In genomic region chr12:14216405-14217294, GRCh38 we compare ENCODE assay signal across 11 cellular contexts.
DNase-seq lines count a peak whose midpoint lies in the region; ATAC-seq and TF ChIP-seq lines count a peak whose summit lies in the region.
"Had no signal": no experiment of that assay in that cellular context is flagged by ENCODE, and none has a peak within 500 bp of the region (broad histone marks: within the 10 kb centered on the region; RNA-seq: fewer than 3 reads in every experiment).

No MANE protein-coding gene starts in this region.

- TF ChIP-seq POLR2A in gastroesophageal sphincter (IDR thresholded peaks at IDR 0.05) = no peak

- H3K4me3 ChIP-seq in PC-3 (ENCODE audit: low read length) (no peak overlapping the region), epithelial cell of esophagus (ENCODE audit: low read length) (no peak overlapping the region), skeletal muscle cell (ENCODE audit: low read depth, low read length) (peak overlapping the region; percentile 9), gastroesophageal sphincter (no peak overlapping the region)
- H3K4me3 ChIP-seq: cardiac muscle cell had no signal

- H3K9ac ChIP-seq in PC-3 (ENCODE audit: low read length) = no peak overlapping the region

- peak overlapping the region; percentile 12 for H3K4me2 ChIP-seq in PC-3 (ENCODE audit: low read length)

- no peaks in the 10 kb centered on the region for H3K79me2 ChIP-seq in PC-3 (ENCODE audit: low read length)

- no peaks in the 10 kb centered on the region; the same call in 1 of the 2 replicates for H3K4me1 ChIP-seq in PC-3 (ENCODE audit: insufficient read depth, low read length)
- H3K4me1 ChIP-seq in gastroesophageal sphincter = no peaks in the 10 kb centered on the region

- peak overlapping the region; percentile 54 for H2AFZ ChIP-seq in PC-3 (ENCODE audit: low read length)

- intact Hi-C loops in PC-3 (cut with micrococcal nuclease) = no loop called here

- BruUV-seq in PC-3 (replicated peaks; lab: Mats Ljungman, UMichigan) = no TSS peak

- H3K9me3 ChIP-seq in PC-3 (ENCODE audit: low read length) (no peaks in the 10 kb centered on the region), gastroesophageal sphincter (no peaks in the 10 kb centered on the region)

- H3F3A ChIP-seq in PC-3 (ENCODE audit: low read length, unreplicated experiment) = no peaks in the 10 kb centered on the region

- H3K27ac ChIP-seq in PC-3 (ENCODE audit: low read length) (no peak overlapping the region), gastroesophageal sphincter (no peak overlapping the region)
- H3K27ac ChIP-seq: cardiac muscle cell had no signal

- DNase-seq in NCI-H146 (lab: John Stamatoyannopoulos, UW) (peak; percentile 4), NCI-H146 treated with DMSO at 0.1 percent for 48 hours (lab: John Stamatoyannopoulos, UW; ENCODE audit: unreplicated experiment) (no peak), PC-3 (peak; percentile 4), epithelial cell of esophagus (ENCODE audit: low read depth) (peak; percentile 24), skeletal muscle cell (ENCODE audit: low read depth) (no peak), cerebellar cortex (ENCODE audit: low spot score) (no peak)
- DNase-seq: GOT3, NCI-H82 had no signal

- no peak for TF ChIP-seq EP300 in gastroesophageal sphincter (IDR thresholded peaks at IDR 0.05)

- ATAC-seq in PC-3 (no peak), HG03432 (IDR thresholded peaks at IDR 0.05; ENCODE audit: unreplicated experiment) (no peak), gastroesophageal sphincter (no peak)

- no peaks in the 10 kb centered on the region for H4K20me1 ChIP-seq in PC-3 (ENCODE audit: low read length)

- no peaks in the 10 kb centered on the region for H3K27me3 ChIP-seq in PC-3 (ENCODE audit: low read length)
- no peaks in the 10 kb centered on the region for H3K27me3 ChIP-seq in gastroesophageal sphincter
- H3K27me3 ChIP-seq: cardiac muscle cell had no signal

- H3K9me2 ChIP-seq in PC-3 (replicated peaks; ENCODE audit: low read length) = no peaks in the 10 kb centered on the region

- TF ChIP-seq CTCF in PC-3 (conservative IDR thresholded peaks at IDR 0.05; ENCODE audit: low read depth, low read length) (no peak), epithelial cell of esophagus (IDR thresholded peaks at IDR 0.05; ENCODE audit: insufficient read depth, low read depth, low read length, missing control alignments) (no peak), gastroesophageal sphincter (IDR thresholded peaks at IDR 0.05) (no peak)

- WGBS in gastroesophageal sphincter (ENCODE audit: low coverage in 1 of 2), 2 donors = 54 to 65% methylated on average over 4 to 8 of the region's 12 CpGs

- POLR2A ChIA-PET in PC-3 (lab: Charles Lee; ENCODE audit: unreplicated experiment) = no interaction called here

- CTCF ChIA-PET in PC-3 (lab: Charles Lee) = no interaction called here

- H3K36me3 ChIP-seq in PC-3 (ENCODE audit: low read depth, low read length) (no peaks in the 10 kb centered on the region), gastroesophageal sphincter (no peaks in the 10 kb centered on the region)
- H3K36me3 ChIP-seq: cardiac muscle cell had no signal

Comparison
In these comparisons a context has a peak if more than half of its experiments do, and no peak if none do; other contexts are left out.
1. DNase-seq: peak in NCI-H146 (single experiment), PC-3 (single experiment) and epithelial cell of esophagus (single experiment); none in NCI-H146 treated with DMSO at 0.1 percent for 48 hours (single experiment), skeletal muscle cell (single experiment) and cerebellar cortex (single experiment).